In genomic region chr21:31335957-31336738, GRCh38 we compare ENCODE assay signal across 8 cellular contexts. TPM values are rescaled to one million over a fixed set of nuclear protein-coding genes. Genes with fewer than 3 reads are reported as not detected.
A peak's percentile ranks its signal among the peaks of the same experiment; 100 is the strongest.
DNase-seq lines count a peak whose midpoint lies in the region; ATAC-seq and TF ChIP-seq lines count a peak whose summit lies in the region.

No MANE protein-coding gene starts in this region.

- H3K4me3 Mint-ChIP-seq in WTC11 = no peak overlapping the region
- H3K4me3 Mint-ChIP-seq in type B pancreatic cell = peak overlapping the region; percentile 53
- H3K4me3 Mint-ChIP-seq in Caco-2 (ENCODE audit: unreplicated experiment) = no peak overlapping the region

- POLR2A ChIA-PET in WTC11 (lab: Charles Lee) = interaction anchor here (0.6 kb wide), 1 partner anchor 82 kb away, joined by 4 read pairs; no protein-coding TSS in a partner anchor
- POLR2A ChIA-PET in HEK293T (lab: Yijun Ruan, JAX) = no interaction called here
- POLR2A ChIA-PET in Caco-2 (lab: Charles Lee) = no interaction called here

- H3K27me3 ChIP-seq in Caco-2 (replicated peaks; ENCODE audit: control insufficient read depth, insufficient read depth, low read length) (no peaks in the 10 kb centered on the region), ascending aorta (no peaks in the 10 kb centered on the region)

- peaks cover 5% of the 10 kb centered on the region for H3K36me3 Mint-ChIP-seq in WTC11
- peaks cover 37% of the 10 kb centered on the region for H3K36me3 Mint-ChIP-seq in type B pancreatic cell
- H3K36me3 Mint-ChIP-seq in Caco-2 (ENCODE audit: insufficient read depth, unreplicated experiment) = no peaks in the 10 kb centered on the region

- H3K4me3 ChIP-seq in Caco-2 (ENCODE audit: low read depth, low read length) (no peak overlapping the region), ascending aorta (no peak overlapping the region)

- no peak for TF ChIP-seq CTCF in WTC11 (IDR thresholded peaks at IDR 0.05)
- TF ChIP-seq CTCF in type B pancreatic cell (conservative IDR thresholded peaks at IDR 0.05) = no peak
- TF ChIP-seq CTCF in Caco-2 (IDR thresholded peaks at IDR 0.05; ENCODE audit: insufficient read depth in 1 of 2, low read depth in 1 of 2, low read length in 1 of 2, severe bottlenecking in 1 of 2, unreplicated experiment in 1 of 2) = no peak
- no peak for TF ChIP-seq CTCF in ascending aorta (IDR thresholded peaks at IDR 0.05)

- no peaks in the 10 kb centered on the region for H3K36me3 ChIP-seq in Caco-2 (ENCODE audit: control insufficient read depth, insufficient read depth, low read length)
- H3K36me3 ChIP-seq in ascending aorta = no peaks in the 10 kb centered on the region

- peaks cover 21% of the 10 kb centered on the region for H3K4me1 Mint-ChIP-seq in WTC11
- peaks cover 17% of the 10 kb centered on the region for H3K4me1 Mint-ChIP-seq in type B pancreatic cell (ENCODE audit: unreplicated experiment)
- no peaks in the 10 kb centered on the region for H3K4me1 Mint-ChIP-seq in Caco-2 (ENCODE audit: low read depth, unreplicated experiment)

- no peaks in the 10 kb centered on the region for H3K27me3 Mint-ChIP-seq in WTC11 (ENCODE audit: low read depth)
- H3K27me3 Mint-ChIP-seq in type B pancreatic cell = no peaks in the 10 kb centered on the region
- H3K27me3 Mint-ChIP-seq in Caco-2 (ENCODE audit: insufficient read depth, unreplicated experiment) = no peaks in the 10 kb centered on the region

- CTCF ChIA-PET in WTC11 (lab: Charles Lee) (no interaction called here), HEK293T (lab: Yijun Ruan, JAX) (interaction anchor here (0.7 to 1.0 kb wide), 2 partner anchors 10 to 123 kb away, joined by 3 read pairs; no protein-coding TSS in a partner anchor), Caco-2 (lab: Charles Lee) (interaction anchor here (0.7 kb wide), 1 partner anchor 1250 kb away, joined by 3 read pairs; no protein-coding TSS in a partner anchor)

- intact Hi-C loops in Caco-2 (cut with micrococcal nuclease; ENCODE audit: unreplicated experiment) (no loop called here), ascending aorta (cut with DNase I) (no loop called here)

- H3K9me3 Mint-ChIP-seq in WTC11 = peaks cover 4% of the 10 kb centered on the region
- H3K9me3 Mint-ChIP-seq in type B pancreatic cell = no peaks in the 10 kb centered on the region
- no peaks in the 10 kb centered on the region for H3K9me3 Mint-ChIP-seq in Caco-2 (ENCODE audit: unreplicated experiment)

- H3K4me1 ChIP-seq in Caco-2 = no peaks in the 10 kb centered on the region
- no peaks in the 10 kb centered on the region for H3K4me1 ChIP-seq in ascending aorta

- H3K27ac ChIP-seq in ascending aorta = no peak overlapping the region

- BruUV-seq in Caco-2 (replicated peaks; lab: Mats Ljungman, UMichigan) = no TSS peak

- no peaks in the 10 kb centered on the region for H3K9me3 ChIP-seq in Caco-2
- H3K9me3 ChIP-seq in ascending aorta = no peaks in the 10 kb centered on the region

- no peak for ATAC-seq in WTC11

- peak overlapping the region; percentile 49 for H3K27ac Mint-ChIP-seq in WTC11
- H3K27ac Mint-ChIP-seq in type B pancreatic cell = peak overlapping the region; percentile 80
- no peak overlapping the region for H3K27ac Mint-ChIP-seq in Caco-2 (ENCODE audit: unreplicated experiment)

- DNase-seq in stimulated activated CD4-positive, alpha-beta T cell treated with anti-CD3 and anti-CD28 coated beads, Interleukin-1b, Interleukin-23, amount 100 ng/mL, for 48 hours = peak; percentile 50
- no peak for DNase-seq in stimulated activated CD4-positive, alpha-beta T cell treated with anti-CD3 and anti-CD28 coated beads, Interleukin-12 subunit alpha, Interleukin-12 subunit beta, amount 100 ng/mL, for 4 hours
- DNase-seq in WTC11 (ENCODE audit: low spot score) (no peak), globus pallidus (ENCODE audit: low spot score) (peak; percentile 80), type B pancreatic cell (ENCODE audit: extremely low spot score, unreplicated experiment) (no peak), HEK293T (ENCODE audit: extremely low spot score) (no peak), Caco-2 (no peak), ascending aorta (ENCODE audit: low spot score in 2 of 2) (no peak)

TF ChIP-seq in WTC11, 78 proteins besides CTCF, POLR2A, EP300 and RAD21 (continues in another document):
- TF ChIP-seq FOXP4 (CRISPR knock-in tag; IDR thresholded peaks at IDR 0.05) (no peak), ZNF396 (CRISPR knock-in tag; IDR thresholded peaks at IDR 0.05; ENCODE audit: borderline replicate concordance) (no peak), ATF2 (CRISPR knock-in tag; IDR thresholded peaks at IDR 0.05; ENCODE audit: borderline replicate concordance, low read depth) (no peak), CREB1 (CRISPR knock-in tag; IDR thresholded peaks at IDR 0.05) (no peak), ZNF416 (CRISPR knock-in tag; IDR thresholded peaks at IDR 0.05) (no peak), ZNF121 (CRISPR knock-in tag; IDR thresholded peaks at IDR 0.05) (no peak), NFE2L1 (CRISPR knock-in tag; IDR thresholded peaks at IDR 0.05) (no peak)

TF ChIP-seq in HEK293T, 16 proteins besides CTCF, POLR2A, EP300 and RAD21:
- no peak for TF ChIP-seq SUZ12 (IDR thresholded peaks at IDR 0.05)
- no peak for TF ChIP-seq FOXK2 (IDR thresholded peaks at IDR 0.05)
- no peak for TF ChIP-seq ZNF384 (IDR thresholded peaks at IDR 0.05)
- TF ChIP-seq BHLHE40 (IDR thresholded peaks at IDR 0.05; ENCODE audit: borderline replicate concordance) = no peak
- TF ChIP-seq FOXA1 (IDR thresholded peaks at IDR 0.05) = no peak

RNA-seq across cellular contexts. Expression of gene TIAM1, which starts 7.9 kb away (rescaled TPM):
- total RNA-seq in WTC11 (2021) (25.2 to 28.7 TPM (median 28.2 TPM) in 3 replicates), type B pancreatic cell (ENCODE audit: low replicate concordance) (49.3 and 67.6 TPM in 2 replicates), Caco-2 (2022) (5.2 and 5.5 TPM in 2 replicates), ascending aorta (2.7 TPM)

Comparison
In these comparisons a context has a peak if more than half of its experiments do, and no peak if none do; other contexts are left out.
1. DNase-seq: peak in stimulated activated CD4-positive, alpha-beta T cell treated with anti-CD3 and anti-CD28 coated beads, Interleukin-1b, Interleukin-23, amount 100 ng/mL, for 48 hours (single experiment) and globus pallidus (single experiment); none in stimulated activated CD4-positive, alpha-beta T cell treated with anti-CD3 and anti-CD28 coated beads, Interleukin-12 subunit alpha, Interleukin-12 subunit beta, amount 100 ng/mL, for 4 hours (single experiment), WTC11 (single experiment), type B pancreatic cell (single experiment), HEK293T (single experiment), Caco-2 (0 of 2) and ascending aorta (0 of 2).